Comparison of ENCODE assay signal across 11 cellular contexts in the genomic region with DNA sequence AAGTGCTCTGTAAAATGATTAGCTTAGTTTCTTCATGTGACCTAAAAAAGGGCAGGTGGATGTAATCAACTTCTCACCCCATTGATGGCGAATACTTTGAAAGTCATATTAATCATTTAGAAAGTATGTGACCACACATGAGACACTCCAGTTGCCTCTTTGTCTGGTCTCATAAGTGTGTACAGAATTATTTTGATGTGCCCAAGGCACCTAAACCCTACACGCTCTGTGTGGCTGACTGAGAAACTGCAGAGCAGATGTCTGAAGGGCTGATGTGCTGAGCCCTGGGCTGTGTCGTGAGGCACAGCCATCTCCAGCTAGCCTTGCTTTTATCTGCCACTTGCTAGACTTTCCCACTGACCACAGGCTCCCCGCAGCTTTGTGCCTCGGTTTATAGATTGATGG. TPM values are rescaled to one million over a fixed set of nuclear protein-coding genes. Genes with fewer than 3 reads are reported as not detected.
DNase-seq lines count a peak whose midpoint lies in the region; ATAC-seq, FAIRE-seq and TF ChIP-seq lines count a peak whose summit lies in the region.
"Had no signal": no experiment of that assay in that cellular context is flagged by ENCODE, and none has a peak within 500 bp of the region (broad histone marks: within the 10 kb centered on the region; RNA-seq: fewer than 3 reads in every experiment).

No MANE protein-coding gene starts in this region.

- in situ Hi-C loops in ACHN (cut with HindIII; ENCODE audit: low pct_ligation_motif_present, low pct_unique_long_range_greater_than_20kb, low sequenced_read_pairs): no loop called here

- H3K4me1 ChIP-seq in MM.1S (ENCODE audit: low read length): no peaks in the 10 kb centered on the region

- no peak overlapping the region for H3K4me3 ChIP-seq in MM.1S (ENCODE audit: low read length)
- H3K4me3 ChIP-seq: heart right ventricle had no signal

- TF ChIP-seq CTCF in MM.1S (IDR thresholded peaks at IDR 0.05; ENCODE audit: low read length): no peak

- peaks cover 4% of the 10 kb centered on the region for H3K4me1 Mint-ChIP-seq in activated T-helper 17 cell treated with anti-CD3 and anti-CD28 coated beads, Interleukin-2, amount 50 U/mL, for 72 hours

- H3K4me2 ChIP-seq in MM.1S (ENCODE audit: low read depth, low read length): no peak overlapping the region

- peak; percentile 94 for FAIRE-seq in GM12891 (lab: Jason Lieb, UNC)

- H3K27me3 ChIP-seq in MM.1S (replicated peaks; ENCODE audit: insufficient read depth, low read length): no peaks in the 10 kb centered on the region
- H3K27me3 ChIP-seq: heart right ventricle had no signal

- H3K9me2 ChIP-seq in MM.1S (replicated peaks; ENCODE audit: insufficient read depth, low read length): no peaks in the 10 kb centered on the region

- peak overlapping the region; percentile 9 for H3K4me3 Mint-ChIP-seq in activated T-helper 17 cell treated with anti-CD3 and anti-CD28 coated beads, Interleukin-2, amount 50 U/mL, for 72 hours

- H3K36me3 ChIP-seq in MM.1S (replicated peaks; ENCODE audit: insufficient read depth, low read length): no peaks in the 10 kb centered on the region
- H3K36me3 ChIP-seq: heart right ventricle had no signal

- H3K9me3 ChIP-seq in MM.1S (replicated peaks; ENCODE audit: insufficient read depth, low read length): no peaks in the 10 kb centered on the region
- H3K9me3 ChIP-seq: heart right ventricle had no signal

- H3K27ac Mint-ChIP-seq in activated T-helper 17 cell treated with anti-CD3 and anti-CD28 coated beads, Interleukin-2, amount 50 U/mL, for 72 hours: no peak overlapping the region

- H3F3A ChIP-seq in MM.1S (ENCODE audit: insufficient read depth, low read length): no peaks in the 10 kb centered on the region

- no peak for TF ChIP-seq POLR2A in GM12891 (IDR thresholded peaks at IDR 0.05; ENCODE audit: low read depth, low read length)

- no peak overlapping the region for H2AFZ ChIP-seq in MM.1S (ENCODE audit: low read length)

- no peaks in the 10 kb centered on the region for H3K79me2 ChIP-seq in MM.1S (ENCODE audit: low read length)

- no peak overlapping the region for H3K27ac ChIP-seq in MM.1S (ENCODE audit: low read length)
- H3K27ac ChIP-seq: heart right ventricle had no signal

- H3K36me3 Mint-ChIP-seq in activated T-helper 17 cell treated with anti-CD3 and anti-CD28 coated beads, Interleukin-2, amount 50 U/mL, for 72 hours (ENCODE audit: low read depth): peaks cover 21% of the 10 kb centered on the region

- H3K9me3 Mint-ChIP-seq in activated T-helper 17 cell treated with anti-CD3 and anti-CD28 coated beads, Interleukin-2, amount 50 U/mL, for 72 hours: no peaks in the 10 kb centered on the region

- H4K20me1 ChIP-seq in MM.1S (ENCODE audit: insufficient read depth, low read length): no peaks in the 10 kb centered on the region

- DNase-seq in GM12891 (ENCODE audit: insufficient read length, low spot score) (peak; percentile 34), HT-29 (ENCODE audit: low spot score) (no peak), ACHN (no peak), MM.1S (no peak), UCSD-AML1 (lab: John Stamatoyannopoulos, UW; ENCODE audit: unreplicated experiment) (no peak)
- DNase-seq: activated naive CD4-positive, alpha-beta T cell treated with Interleukin-2 at 50 U/mL for 16 hours; heart right ventricle had no signal

- ATAC-seq in GM19372 (IDR thresholded peaks at IDR 0.05; ENCODE audit: low read depth, unreplicated experiment) (peak; percentile 100), HG03060 (IDR thresholded peaks at IDR 0.05; ENCODE audit: low read depth, unreplicated experiment) (peak; percentile 100)
- peak; percentile 92 for ATAC-seq in activated T-helper 17 cell treated with anti-CD3 and anti-CD28 coated beads, Interleukin-2, amount 50 U/mL, for 72 hours (replicated peaks)

- H3K9ac ChIP-seq in MM.1S (ENCODE audit: low read length): no peak overlapping the region

- H3K27me3 Mint-ChIP-seq in activated T-helper 17 cell treated with anti-CD3 and anti-CD28 coated beads, Interleukin-2, amount 50 U/mL, for 72 hours: no peaks in the 10 kb centered on the region

TF ChIP-seq in GM12891, 5 proteins besides CTCF, POLR2A, EP300 and RAD21:
- TF ChIP-seq PAX5 (IDR thresholded peaks at IDR 0.05; ENCODE audit: insufficient read depth, low read length, severe bottlenecking): no peak

RNA-seq across cellular contexts. Expression of a gene that starts 26.9 kb away (rescaled TPM):
- 16.4 TPM for polyA plus RNA-seq in GM12891 (2012; ENCODE audit: low read depth, missing spikeins)
- total RNA-seq in activated T-helper 17 cell treated with anti-CD3 and anti-CD28 coated beads, Interleukin-2, amount 50 U/mL, for 72 hours: 10 to 100 TPM in 1 of 2 donors, 1 to 10 TPM in 1; 3.0 to 17.0 TPM
- 16.9 and 23.6 TPM in 2 replicates for total RNA-seq in HT-29 (2014; rRNA removed; shearing (Covaris generic))
- total RNA-seq: skeletal muscle tissue had no signal
